1 cellular context compared by ENCODE assay signal in the genomic region with DNA sequence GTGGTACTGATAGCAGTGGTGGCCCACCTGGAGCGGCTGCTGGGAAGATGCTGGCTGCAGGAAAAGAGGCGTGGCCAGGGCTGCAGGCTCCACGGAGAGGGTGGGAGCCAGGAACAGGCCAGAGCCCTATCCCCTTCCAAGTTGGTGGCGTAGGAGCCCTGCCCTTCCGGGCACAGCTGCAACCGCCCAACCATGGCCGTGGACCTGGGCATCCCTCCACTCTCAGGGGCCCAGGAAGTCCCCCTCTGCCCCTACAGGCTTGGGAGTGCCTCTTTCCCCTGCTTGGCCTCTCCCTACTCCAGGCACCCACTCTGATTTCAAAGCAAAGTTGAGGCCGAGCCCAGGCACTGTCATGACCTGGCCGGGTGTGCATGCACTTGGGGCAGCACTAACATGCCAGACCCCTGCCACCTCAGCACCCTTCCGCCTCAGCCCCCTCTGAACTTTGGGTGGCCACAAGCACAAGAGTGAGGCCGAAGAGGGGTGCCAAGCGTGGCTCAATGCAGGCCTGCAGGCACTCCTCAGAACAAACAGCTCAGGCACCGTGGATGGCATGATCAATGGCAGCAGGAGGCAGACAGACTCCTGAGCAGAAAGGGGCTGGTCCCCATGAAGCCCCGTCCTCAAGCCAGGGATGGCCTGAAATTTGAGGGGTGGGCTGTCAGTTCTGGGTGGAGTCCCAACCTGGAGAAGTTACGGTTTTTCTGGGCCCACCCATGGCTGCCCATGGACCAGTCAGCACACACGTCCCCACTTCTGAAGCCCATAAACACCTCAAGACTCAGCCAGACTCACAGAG.
TF ChIP-seq lines count a peak whose summit lies in the region.

No MANE protein-coding gene starts in this region.

TF ChIP-seq in GM23338, 12 proteins besides CTCF, POLR2A, EP300 and RAD21 (continued from another document):
- TF ChIP-seq ZNF462 (CRISPR knock-in tag; IDR thresholded peaks at IDR 0.05) (no peak), EZH2phosphoT487 (IDR thresholded peaks at IDR 0.05; ENCODE audit: unreplicated experiment) (no peak), EZH2 (IDR thresholded peaks at IDR 0.05; ENCODE audit: low read depth, unreplicated experiment) (no peak), JUNB (IDR thresholded peaks at IDR 0.05; ENCODE audit: unreplicated experiment) (no peak), CREB1 (CRISPR knock-in tag; IDR thresholded peaks at IDR 0.05; ENCODE audit: low read depth) (no peak), ZNF114 (CRISPR knock-in tag; IDR thresholded peaks at IDR 0.05) (no peak)
- TF ChIP-seq, protein P1, sequence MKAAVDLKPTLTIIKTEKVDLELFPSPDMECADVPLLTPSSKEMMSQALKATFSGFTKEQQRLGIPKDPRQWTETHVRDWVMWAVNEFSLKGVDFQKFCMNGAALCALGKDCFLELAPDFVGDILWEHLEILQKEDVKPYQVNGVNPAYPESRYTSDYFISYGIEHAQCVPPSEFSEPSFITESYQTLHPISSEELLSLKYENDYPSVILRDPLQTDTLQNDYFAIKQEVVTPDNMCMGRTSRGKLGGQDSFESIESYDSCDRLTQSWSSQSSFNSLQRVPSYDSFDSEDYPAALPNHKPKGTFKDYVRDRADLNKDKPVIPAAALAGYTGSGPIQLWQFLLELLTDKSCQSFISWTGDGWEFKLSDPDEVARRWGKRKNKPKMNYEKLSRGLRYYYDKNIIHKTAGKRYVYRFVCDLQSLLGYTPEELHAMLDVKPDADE (IDR thresholded peaks at IDR 0.05), result no peak
- TF ChIP-seq, protein P2, sequence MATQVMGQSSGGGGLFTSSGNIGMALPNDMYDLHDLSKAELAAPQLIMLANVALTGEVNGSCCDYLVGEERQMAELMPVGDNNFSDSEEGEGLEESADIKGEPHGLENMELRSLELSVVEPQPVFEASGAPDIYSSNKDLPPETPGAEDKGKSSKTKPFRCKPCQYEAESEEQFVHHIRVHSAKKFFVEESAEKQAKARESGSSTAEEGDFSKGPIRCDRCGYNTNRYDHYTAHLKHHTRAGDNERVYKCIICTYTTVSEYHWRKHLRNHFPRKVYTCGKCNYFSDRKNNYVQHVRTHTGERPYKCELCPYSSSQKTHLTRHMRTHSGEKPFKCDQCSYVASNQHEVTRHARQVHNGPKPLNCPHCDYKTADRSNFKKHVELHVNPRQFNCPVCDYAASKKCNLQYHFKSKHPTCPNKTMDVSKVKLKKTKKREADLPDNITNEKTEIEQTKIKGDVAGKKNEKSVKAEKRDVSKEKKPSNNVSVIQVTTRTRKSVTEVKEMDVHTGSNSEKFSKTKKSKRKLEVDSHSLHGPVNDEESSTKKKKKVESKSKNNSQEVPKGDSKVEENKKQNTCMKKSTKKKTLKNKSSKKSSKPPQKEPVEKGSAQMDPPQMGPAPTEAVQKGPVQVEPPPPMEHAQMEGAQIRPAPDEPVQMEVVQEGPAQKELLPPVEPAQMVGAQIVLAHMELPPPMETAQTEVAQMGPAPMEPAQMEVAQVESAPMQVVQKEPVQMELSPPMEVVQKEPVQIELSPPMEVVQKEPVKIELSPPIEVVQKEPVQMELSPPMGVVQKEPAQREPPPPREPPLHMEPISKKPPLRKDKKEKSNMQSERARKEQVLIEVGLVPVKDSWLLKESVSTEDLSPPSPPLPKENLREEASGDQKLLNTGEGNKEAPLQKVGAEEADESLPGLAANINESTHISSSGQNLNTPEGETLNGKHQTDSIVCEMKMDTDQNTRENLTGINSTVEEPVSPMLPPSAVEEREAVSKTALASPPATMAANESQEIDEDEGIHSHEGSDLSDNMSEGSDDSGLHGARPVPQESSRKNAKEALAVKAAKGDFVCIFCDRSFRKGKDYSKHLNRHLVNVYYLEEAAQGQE (IDR thresholded peaks at IDR 0.05; ENCODE audit: unreplicated experiment), result no peak
